ENCODE assay signal across 1 cellular context in the genomic region with DNA sequence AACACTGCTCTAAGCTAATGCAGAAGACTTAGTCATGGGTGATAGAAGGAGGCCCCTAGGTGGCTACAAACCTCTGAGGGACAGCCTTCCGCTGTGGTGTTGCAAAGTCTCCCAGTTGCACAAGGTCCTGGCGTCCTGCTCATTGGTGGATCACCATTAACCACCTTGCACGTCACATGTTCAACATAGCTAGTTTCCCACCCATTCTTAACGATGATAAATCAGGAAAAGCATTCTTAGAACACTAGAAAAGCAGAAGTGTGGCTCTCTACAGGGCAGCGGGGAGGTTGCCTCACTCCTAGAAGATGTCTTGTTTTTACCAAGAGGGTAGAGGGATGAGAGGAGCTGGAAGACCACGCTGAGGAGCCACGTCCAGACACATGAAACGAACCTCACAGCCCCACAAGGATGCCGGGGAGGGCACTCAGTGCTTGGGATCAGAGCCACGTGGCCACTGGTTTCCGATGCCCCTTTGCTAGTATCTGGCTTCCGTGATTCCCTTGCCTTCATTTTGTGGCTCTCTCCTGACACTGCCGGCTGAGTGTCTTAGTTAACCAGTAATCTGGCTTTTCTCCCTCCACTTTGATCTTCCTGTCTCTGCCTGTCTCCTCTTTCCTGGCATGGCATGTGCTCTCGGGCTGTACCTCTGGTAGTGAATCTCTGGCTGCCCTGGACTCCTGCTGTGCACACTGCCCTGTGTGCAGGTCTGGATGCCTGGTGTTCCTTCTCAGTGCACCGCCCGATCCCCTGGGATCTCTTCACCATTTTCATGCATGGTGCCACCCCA.
TF ChIP-seq lines count a peak whose summit lies in the region.

No MANE protein-coding gene starts in this region.

TF ChIP-seq in HepG2, 621 proteins besides CTCF, POLR2A, EP300 and RAD21 (continued from another document and continues in another):
- peak; percentile 40; the same call in 1 of the 2 replicates for TF ChIP-seq CBX5 (CRISPR knock-in tag; IDR thresholded peaks at IDR 0.05; ENCODE audit: borderline replicate concordance)
- TF ChIP-seq, protein P1, sequence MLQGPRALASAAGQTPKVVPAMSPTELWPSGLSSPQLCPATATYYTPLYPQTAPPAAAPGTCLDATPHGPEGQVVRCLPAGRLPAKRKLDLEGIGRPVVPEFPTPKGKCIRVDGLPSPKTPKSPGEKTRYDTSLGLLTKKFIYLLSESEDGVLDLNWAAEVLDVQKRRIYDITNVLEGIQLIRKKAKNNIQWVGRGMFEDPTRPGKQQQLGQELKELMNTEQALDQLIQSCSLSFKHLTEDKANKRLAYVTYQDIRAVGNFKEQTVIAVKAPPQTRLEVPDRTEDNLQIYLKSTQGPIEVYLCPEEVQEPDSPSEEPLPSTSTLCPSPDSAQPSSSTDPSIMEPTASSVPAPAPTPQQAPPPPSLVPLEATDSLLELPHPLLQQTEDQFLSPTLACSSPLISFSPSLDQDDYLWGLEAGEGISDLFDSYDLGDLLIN (CRISPR knock-in tag; IDR thresholded peaks at IDR 0.05; ENCODE audit: borderline replicate concordance): peak; percentile 17; the same call in 1 of the 2 replicates
- peak; percentile 99 for TF ChIP-seq NFKB2 (CRISPR knock-in tag; IDR thresholded peaks at IDR 0.05; ENCODE audit: borderline replicate concordance)
- no peak for TF ChIP-seq KLF15 (CRISPR knock-in tag; IDR thresholded peaks at IDR 0.05; ENCODE audit: borderline replicate concordance)
- TF ChIP-seq BHLHE40 (IDR thresholded peaks at IDR 0.05; ENCODE audit: low read length): peak; percentile 55; the same call in 1 of the 2 replicates
- peak; percentile 71 for TF ChIP-seq GABPB1 (CRISPR knock-in tag; IDR thresholded peaks at IDR 0.05)
- TF ChIP-seq IRX3 (CRISPR knock-in tag; IDR thresholded peaks at IDR 0.05; ENCODE audit: borderline replicate concordance, low read depth): 0 out of 2 replicates have a peak, but pooled peaks have one; percentile 29
- peak; percentile 78; the same call in 1 of the 2 replicates for TF ChIP-seq SSRP1 (CRISPR knock-in tag; IDR thresholded peaks at IDR 0.05)
- peak; percentile 47; the same call in 1 of the 2 replicates for TF ChIP-seq ZNF274 (CRISPR knock-in tag; IDR thresholded peaks at IDR 0.05)
- no peak for TF ChIP-seq CBFB (CRISPR knock-in tag; IDR thresholded peaks at IDR 0.05)
- TF ChIP-seq ZNF350 (CRISPR knock-in tag; IDR thresholded peaks at IDR 0.05; ENCODE audit: borderline replicate concordance, low read depth): peak; percentile 65; the same call in 1 of the 2 replicates
- no peak for TF ChIP-seq ZNF432 (CRISPR knock-in tag; IDR thresholded peaks at IDR 0.05; ENCODE audit: borderline replicate concordance)
- TF ChIP-seq ETV6 (CRISPR knock-in tag; conservative IDR thresholded peaks at IDR 0.05): no peak; the same call in 1 of the 2 replicates
- TF ChIP-seq ZNF556 (CRISPR knock-in tag; IDR thresholded peaks at IDR 0.05; ENCODE audit: borderline replicate concordance): no peak
- peak; percentile 37 for TF ChIP-seq YY1 (IDR thresholded peaks at IDR 0.05; ENCODE audit: insufficient read depth, insufficient replicate concordance, low read depth, low read length)
- TF ChIP-seq, protein P2, sequence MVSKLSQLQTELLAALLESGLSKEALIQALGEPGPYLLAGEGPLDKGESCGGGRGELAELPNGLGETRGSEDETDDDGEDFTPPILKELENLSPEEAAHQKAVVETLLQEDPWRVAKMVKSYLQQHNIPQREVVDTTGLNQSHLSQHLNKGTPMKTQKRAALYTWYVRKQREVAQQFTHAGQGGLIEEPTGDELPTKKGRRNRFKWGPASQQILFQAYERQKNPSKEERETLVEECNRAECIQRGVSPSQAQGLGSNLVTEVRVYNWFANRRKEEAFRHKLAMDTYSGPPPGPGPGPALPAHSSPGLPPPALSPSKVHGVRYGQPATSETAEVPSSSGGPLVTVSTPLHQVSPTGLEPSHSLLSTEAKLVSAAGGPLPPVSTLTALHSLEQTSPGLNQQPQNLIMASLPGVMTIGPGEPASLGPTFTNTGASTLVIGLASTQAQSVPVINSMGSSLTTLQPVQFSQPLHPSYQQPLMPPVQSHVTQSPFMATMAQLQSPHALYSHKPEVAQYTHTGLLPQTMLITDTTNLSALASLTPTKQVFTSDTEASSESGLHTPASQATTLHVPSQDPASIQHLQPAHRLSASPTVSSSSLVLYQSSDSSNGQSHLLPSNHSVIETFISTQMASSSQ (IDR thresholded peaks at IDR 0.05; ENCODE audit: low read depth): peak; percentile 94
- TF ChIP-seq, protein P2 (CRISPR knock-in tag; IDR thresholded peaks at IDR 0.05; ENCODE audit: borderline replicate concordance): peak; percentile 97
- peak; percentile 91 for TF ChIP-seq GATAD2A (CRISPR knock-in tag; IDR thresholded peaks at IDR 0.05)
- TF ChIP-seq, protein P3, sequence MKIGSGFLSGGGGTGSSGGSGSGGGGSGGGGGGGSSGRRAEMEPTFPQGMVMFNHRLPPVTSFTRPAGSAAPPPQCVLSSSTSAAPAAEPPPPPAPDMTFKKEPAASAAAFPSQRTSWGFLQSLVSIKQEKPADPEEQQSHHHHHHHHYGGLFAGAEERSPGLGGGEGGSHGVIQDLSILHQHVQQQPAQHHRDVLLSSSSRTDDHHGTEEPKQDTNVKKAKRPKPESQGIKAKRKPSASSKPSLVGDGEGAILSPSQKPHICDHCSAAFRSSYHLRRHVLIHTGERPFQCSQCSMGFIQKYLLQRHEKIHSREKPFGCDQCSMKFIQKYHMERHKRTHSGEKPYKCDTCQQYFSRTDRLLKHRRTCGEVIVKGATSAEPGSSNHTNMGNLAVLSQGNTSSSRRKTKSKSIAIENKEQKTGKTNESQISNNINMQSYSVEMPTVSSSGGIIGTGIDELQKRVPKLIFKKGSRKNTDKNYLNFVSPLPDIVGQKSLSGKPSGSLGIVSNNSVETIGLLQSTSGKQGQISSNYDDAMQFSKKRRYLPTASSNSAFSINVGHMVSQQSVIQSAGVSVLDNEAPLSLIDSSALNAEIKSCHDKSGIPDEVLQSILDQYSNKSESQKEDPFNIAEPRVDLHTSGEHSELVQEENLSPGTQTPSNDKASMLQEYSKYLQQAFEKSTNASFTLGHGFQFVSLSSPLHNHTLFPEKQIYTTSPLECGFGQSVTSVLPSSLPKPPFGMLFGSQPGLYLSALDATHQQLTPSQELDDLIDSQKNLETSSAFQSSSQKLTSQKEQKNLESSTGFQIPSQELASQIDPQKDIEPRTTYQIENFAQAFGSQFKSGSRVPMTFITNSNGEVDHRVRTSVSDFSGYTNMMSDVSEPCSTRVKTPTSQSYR (CRISPR knock-in tag; IDR thresholded peaks at IDR 0.05; ENCODE audit: borderline replicate concordance): no peak
- TF ChIP-seq, protein P4, sequence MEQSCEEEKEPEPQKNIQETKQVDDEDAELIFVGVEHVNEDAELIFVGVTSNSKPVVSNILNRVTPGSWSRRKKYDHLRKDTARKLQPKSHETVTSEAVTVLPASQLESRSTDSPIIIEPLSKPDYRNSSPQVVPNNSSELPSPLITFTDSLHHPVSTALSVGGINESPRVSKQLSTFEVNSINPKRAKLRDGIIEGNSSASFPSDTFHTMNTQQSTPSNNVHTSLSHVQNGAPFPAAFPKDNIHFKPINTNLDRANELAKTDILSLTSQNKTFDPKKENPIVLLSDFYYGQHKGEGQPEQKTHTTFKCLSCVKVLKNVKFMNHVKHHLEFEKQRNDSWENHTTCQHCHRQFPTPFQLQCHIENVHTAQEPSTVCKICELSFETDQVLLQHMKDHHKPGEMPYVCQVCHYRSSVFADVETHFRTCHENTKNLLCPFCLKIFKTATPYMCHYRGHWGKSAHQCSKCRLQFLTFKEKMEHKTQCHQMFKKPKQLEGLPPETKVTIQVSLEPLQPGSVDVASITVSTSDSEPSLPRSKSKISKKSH (CRISPR knock-in tag; IDR thresholded peaks at IDR 0.05; ENCODE audit: borderline replicate concordance): peak; percentile 83; the same call in 1 of the 2 replicates
- TF ChIP-seq FOXO1 (CRISPR knock-in tag; IDR thresholded peaks at IDR 0.05): peak; percentile 68; the same call in 1 of the 2 replicates
- peak; percentile 96; the same call in 1 of the 2 replicates for TF ChIP-seq ZNF563 (CRISPR knock-in tag; IDR thresholded peaks at IDR 0.05)
- no peak; the same call in 1 of the 2 replicates for TF ChIP-seq ZNF567 (CRISPR knock-in tag; IDR thresholded peaks at IDR 0.05; ENCODE audit: borderline replicate concordance)
- TF ChIP-seq MBNL3 (CRISPR knock-in tag; conservative IDR thresholded peaks at IDR 0.05): no peak
- TF ChIP-seq HDAC2 (CRISPR knock-in tag; IDR thresholded peaks at IDR 0.05): peak; percentile 75
- 0 out of 2 replicates have a peak, but pooled peaks have one; percentile 52 for TF ChIP-seq SOX13 (IDR thresholded peaks at IDR 0.05)
- TF ChIP-seq SOX13 (CRISPR knock-in tag; conservative IDR thresholded peaks at IDR 0.05 in 1 of 2, IDR thresholded peaks at IDR 0.05 in 1 of 2): peak in 1 of 2 experiments; percentile 78; a peak in 2 of 4 replicates
- TF ChIP-seq CREBL2 (CRISPR knock-in tag; IDR thresholded peaks at IDR 0.05; ENCODE audit: borderline replicate concordance): no peak
- peak; percentile 82 for TF ChIP-seq KDM5B (CRISPR knock-in tag; IDR thresholded peaks at IDR 0.05; ENCODE audit: borderline replicate concordance)
- peak; percentile 71 for TF ChIP-seq FOXP4 (CRISPR knock-in tag; IDR thresholded peaks at IDR 0.05)
- peak; percentile 19; the same call in 1 of the 2 replicates for TF ChIP-seq RCOR2 (CRISPR knock-in tag; IDR thresholded peaks at IDR 0.05)
- no peak for TF ChIP-seq ZBTB44 (CRISPR knock-in tag; IDR thresholded peaks at IDR 0.05)
- peak; percentile 95 for TF ChIP-seq MED1 (CRISPR knock-in tag; IDR thresholded peaks at IDR 0.05)
- TF ChIP-seq, protein P5, sequence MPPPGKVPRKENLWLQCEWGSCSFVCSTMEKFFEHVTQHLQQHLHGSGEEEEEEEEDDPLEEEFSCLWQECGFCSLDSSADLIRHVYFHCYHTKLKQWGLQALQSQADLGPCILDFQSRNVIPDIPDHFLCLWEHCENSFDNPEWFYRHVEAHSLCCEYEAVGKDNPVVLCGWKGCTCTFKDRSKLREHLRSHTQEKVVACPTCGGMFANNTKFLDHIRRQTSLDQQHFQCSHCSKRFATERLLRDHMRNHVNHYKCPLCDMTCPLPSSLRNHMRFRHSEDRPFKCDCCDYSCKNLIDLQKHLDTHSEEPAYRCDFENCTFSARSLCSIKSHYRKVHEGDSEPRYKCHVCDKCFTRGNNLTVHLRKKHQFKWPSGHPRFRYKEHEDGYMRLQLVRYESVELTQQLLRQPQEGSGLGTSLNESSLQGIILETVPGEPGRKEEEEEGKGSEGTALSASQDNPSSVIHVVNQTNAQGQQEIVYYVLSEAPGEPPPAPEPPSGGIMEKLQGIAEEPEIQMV (CRISPR knock-in tag; IDR thresholded peaks at IDR 0.05; ENCODE audit: low read depth): no peak; the same call in 1 of the 2 replicates
- TF ChIP-seq ZNF24 (IDR thresholded peaks at IDR 0.05): no peak
- TF ChIP-seq HNF1B (CRISPR knock-in tag; IDR thresholded peaks at IDR 0.05): peak; percentile 99
- peak; percentile 20 for TF ChIP-seq ASH2L (IDR thresholded peaks at IDR 0.05; ENCODE audit: insufficient read length, low read depth, low read length)
